In the genomic region with DNA sequence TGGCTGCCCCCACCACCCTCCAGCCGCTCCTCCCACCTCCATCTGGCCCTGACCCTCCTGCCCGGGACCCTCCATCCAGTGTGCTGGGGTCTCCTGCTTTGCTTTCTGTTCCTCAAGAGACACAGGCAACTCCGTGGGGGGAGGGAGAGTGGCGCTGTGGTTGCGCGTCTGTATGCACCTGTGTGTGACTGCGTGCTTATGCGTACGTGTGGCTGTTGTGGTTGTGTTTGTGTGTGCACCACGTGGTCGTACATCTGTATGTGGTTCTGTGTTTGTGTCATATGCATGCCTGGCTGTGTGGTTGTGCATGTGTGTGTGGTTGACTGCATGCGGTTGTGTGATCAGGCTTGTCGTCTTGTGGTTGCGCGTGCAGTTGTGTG, we compare ENCODE assay signal across 12 cellular contexts. TPM values are rescaled to one million over a fixed set of nuclear protein-coding genes. Genes with fewer than 3 reads are reported as not detected.
DNase-seq lines count a peak whose midpoint lies in the region; ATAC-seq, FAIRE-seq and TF ChIP-seq lines count a peak whose summit lies in the region.
"Had no signal": no experiment of that assay in that cellular context is flagged by ENCODE, and none has a peak within 500 bp of the region (broad histone marks: within the 10 kb centered on the region; RNA-seq: fewer than 3 reads in every experiment).

No MANE protein-coding gene starts in this region.

- POLR2A ChIA-PET in CD4-positive, alpha-beta T cell (lab: Charles Lee), result interaction anchor here (0.8 kb wide), 1 partner anchor 138 kb away, joined by 3 read pairs; no protein-coding TSS in a partner anchor

- peak in 4 of 10 experiments; percentile 21 to 55 (median 24) for DNase-seq in CD4-positive, alpha-beta T cell
- DNase-seq in HTR-8/SVneo (ENCODE audit: insufficient read length, low spot score) (no peak), 8988T (no peak), DMS 273 (lab: John Stamatoyannopoulos, UW; ENCODE audit: unreplicated experiment) (no peak), G401 (ENCODE audit: low spot score) (no peak)
- DNase-seq in natural killer cell treated with Interleukin-12 subunit alpha and Interleukin-12 subunit beta and Interleukin-15 and Interleukin-18, amount 100 ng/mL, for 72 hours (ENCODE audit: low spot score), result no peak
- DNase-seq: DMS53 had no signal

- TF ChIP-seq CTCF in CD4-positive, alpha-beta T cell (IDR thresholded peaks at IDR 0.05), result no peak

- no peak overlapping the region for H3K27ac ChIP-seq in CD4-positive, alpha-beta T cell (ENCODE audit: low read depth, low read length)
- H3K27ac ChIP-seq: left lung, right atrium auricular region had no signal

- H3K27me3 ChIP-seq in CD4-positive, alpha-beta T cell (ENCODE audit: control insufficient read depth, insufficient read depth, low read length), result peaks cover 41% of the 10 kb centered on the region

- H3K4me1 Mint-ChIP-seq in CD4-positive, alpha-beta T cell (ENCODE audit: low read depth), result peaks cover 23% of the 10 kb centered on the region
- H3K4me1 Mint-ChIP-seq in activated naive CD8-positive, alpha-beta T cell (ENCODE audit: low read depth), result peaks cover 19% of the 10 kb centered on the region
- peaks cover 7 to 12% of the 10 kb centered on the region in 2 donors for H3K4me1 Mint-ChIP-seq in natural killer cell treated with Interleukin-12 subunit alpha and Interleukin-12 subunit beta and Interleukin-15 and Interleukin-18, amount 100 ng/mL, for 72 hours (ENCODE audit: low read depth in 2 of 2)

- H3K4me3 Mint-ChIP-seq in CD4-positive, alpha-beta T cell, result peak overlapping the region; percentile 81
- peak overlapping the region; percentile 69 for H3K4me3 Mint-ChIP-seq in activated naive CD8-positive, alpha-beta T cell
- H3K4me3 Mint-ChIP-seq in natural killer cell treated with Interleukin-12 subunit alpha and Interleukin-12 subunit beta and Interleukin-15 and Interleukin-18, amount 100 ng/mL, for 72 hours, result peak overlapping the region; percentile 8

- FAIRE-seq in HTR-8/SVneo (lab: Jason Lieb, UNC), result peak; percentile 72

- CTCF ChIA-PET in CD4-positive, alpha-beta T cell (lab: Charles Lee), result no interaction called here

- in situ Hi-C loops in G401 (cut with HindIII; ENCODE audit: low sequenced_read_pairs), result no loop called here

- intact Hi-C loops in CD4-positive, alpha-beta T cell (cut with DNase I, micrococcal nuclease), result no loop called here

- ATAC-seq in CD4-positive, alpha-beta T cell (ENCODE audit: poor library complexity), result peak; percentile 66
- peak in 1 of 2 donors; percentile 2 for ATAC-seq in natural killer cell treated with Interleukin-12 subunit alpha and Interleukin-12 subunit beta and Interleukin-15 and Interleukin-18, amount 100 ng/mL, for 72 hours
- ATAC-seq in HG03039 (IDR thresholded peaks at IDR 0.05; ENCODE audit: unreplicated experiment), result no peak

- no peaks in the 10 kb centered on the region for H3K36me3 Mint-ChIP-seq in CD4-positive, alpha-beta T cell (ENCODE audit: low read depth)
- no peaks in the 10 kb centered on the region for H3K36me3 Mint-ChIP-seq in activated naive CD8-positive, alpha-beta T cell
- H3K36me3 Mint-ChIP-seq in natural killer cell treated with Interleukin-12 subunit alpha and Interleukin-12 subunit beta and Interleukin-15 and Interleukin-18, amount 100 ng/mL, for 72 hours, result no peaks in the 10 kb centered on the region

- peaks cover 49% of the 10 kb centered on the region for H3K27me3 Mint-ChIP-seq in CD4-positive, alpha-beta T cell
- H3K27me3 Mint-ChIP-seq in activated naive CD8-positive, alpha-beta T cell, result peaks cover 18% of the 10 kb centered on the region
- H3K27me3 Mint-ChIP-seq in natural killer cell treated with Interleukin-12 subunit alpha and Interleukin-12 subunit beta and Interleukin-15 and Interleukin-18, amount 100 ng/mL, for 72 hours, result peaks cover 31 to 36% of the 10 kb centered on the region in 2 donors

- H3K27ac Mint-ChIP-seq in CD4-positive, alpha-beta T cell, result peak overlapping the region; percentile 81
- H3K27ac Mint-ChIP-seq in activated naive CD8-positive, alpha-beta T cell, result no peak overlapping the region
- no peak overlapping the region for H3K27ac Mint-ChIP-seq in natural killer cell treated with Interleukin-12 subunit alpha and Interleukin-12 subunit beta and Interleukin-15 and Interleukin-18, amount 100 ng/mL, for 72 hours

- no peaks in the 10 kb centered on the region for H3K9me3 Mint-ChIP-seq in CD4-positive, alpha-beta T cell
- no peaks in the 10 kb centered on the region for H3K9me3 Mint-ChIP-seq in activated naive CD8-positive, alpha-beta T cell (ENCODE audit: low read depth)
- H3K9me3 Mint-ChIP-seq in natural killer cell treated with Interleukin-12 subunit alpha and Interleukin-12 subunit beta and Interleukin-15 and Interleukin-18, amount 100 ng/mL, for 72 hours, result no peaks in the 10 kb centered on the region

- H3K9me3 ChIP-seq in CD4-positive, alpha-beta T cell (ENCODE audit: control insufficient read depth, low read length), result no peaks in the 10 kb centered on the region
- H3K9me3 ChIP-seq: left lung, right atrium auricular region had no signal

RNA-seq across cellular contexts. Expression of a gene that starts 33.2 kb away (rescaled TPM):
- total RNA-seq in CD4-positive, alpha-beta T cell, result 1 to 10 TPM; 1.5 TPM
- not detected for total RNA-seq in natural killer cell treated with Interleukin-12 subunit alpha and Interleukin-12 subunit beta and Interleukin-15 and Interleukin-18, amount 100 ng/mL, for 72 hours
- 1.8 and 4.7 TPM in 2 replicates for total RNA-seq in G401 (2014; rRNA removed; shearing (Covaris generic))
- total RNA-seq: fibroblast of villous mesenchyme had no signal

Comparison
In these comparisons a context has a peak if more than half of its experiments do, and no peak if none do; other contexts are left out.
1. H3K4me3 Mint-ChIP-seq: peak in every context shown above with its lines; median percentile 81 in CD4-positive, alpha-beta T cell; 69 in activated naive CD8-positive, alpha-beta T cell; 8 in natural killer cell treated with Interleukin-12 subunit alpha and Interleukin-12 subunit beta and Interleukin-15 and Interleukin-18, amount 100 ng/mL, for 72 hours.